ENCODE assay signal across 8 cellular contexts in genomic region chr2:229051798-229052197, GRCh38.
"Had no signal": no experiment of that assay in that cellular context is flagged by ENCODE, and none has a peak within 500 bp of the region (broad histone marks: within the 10 kb centered on the region; RNA-seq: fewer than 3 reads in every experiment).

No MANE protein-coding gene starts in this region.

- DNase-seq: GDM1, GF-D8 had no signal

- FAIRE-seq: G401.6, GM12878, GM12891, GM12892, GM18507, GM19239 had no signal
